ENCODE assay signal across 14 cellular contexts in the genomic region with DNA sequence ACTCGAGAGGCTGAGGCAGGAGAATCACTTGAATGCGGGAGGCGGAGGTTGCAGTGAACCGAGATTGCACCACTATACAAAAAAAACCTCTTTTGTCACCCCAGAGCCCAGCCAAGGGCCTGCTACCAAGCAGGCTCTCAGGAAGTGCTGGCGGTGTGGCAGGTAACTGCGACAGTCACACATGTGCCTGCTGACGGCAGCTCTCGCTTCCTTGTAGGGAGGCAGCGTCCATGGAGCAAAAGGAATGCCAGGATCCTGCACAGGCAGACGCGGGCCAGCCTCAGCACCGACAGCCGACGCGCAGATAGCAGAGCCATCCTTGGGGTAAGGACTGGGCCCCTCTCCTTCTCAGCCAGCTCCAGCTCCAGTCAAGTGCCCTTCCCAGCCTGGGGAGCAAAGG. TPM values are rescaled to one million over a fixed set of nuclear protein-coding genes. Genes with fewer than 3 reads are reported as not detected.
DNase-seq lines count a peak whose midpoint lies in the region; ATAC-seq and TF ChIP-seq lines count a peak whose summit lies in the region.
"Had no signal": no experiment of that assay in that cellular context is flagged by ENCODE, and none has a peak within 500 bp of the region (broad histone marks: within the 10 kb centered on the region; RNA-seq: fewer than 3 reads in every experiment).

No MANE protein-coding gene starts in this region.

- H3K23ac ChIP-seq in mesenchymal stem cell (ENCODE audit: low read length in 2 of 2), result no peak overlapping the region

- H3K9me3 ChIP-seq in mesenchymal stem cell (ENCODE audit: control insufficient read depth, low read length), result no peaks in the 10 kb centered on the region
- no peaks in the 10 kb centered on the region for H3K9me3 ChIP-seq in thoracic aorta
- H3K9me3 ChIP-seq in A673 (ENCODE audit: low read depth, low read length, poor library complexity, severe bottlenecking), result no peaks in the 10 kb centered on the region

- peak overlapping the region; percentile 47 for H3K27ac Mint-ChIP-seq in activated T-helper 2 cell treated with anti-CD3 and anti-CD28 coated beads, Interferon-gamma antibody, Interleukin-2, Interleukin-4, amounts not matched to agents 10 μg/mL and 5 μg/mL and 100 μg/mL, durations not matched to agents 14 hours and 24 hours and 36 hours

- no peak for DNase-seq in activated T-cell treated with anti-CD3 and anti-CD28 coated beads, Interleukin-2, amount 50 U/mL, for 4 hours
- DNase-seq in activated T-cell treated with anti-CD3 and anti-CD28 coated beads for 4 hours, result no peak
- DNase-seq in activated T-helper 2 cell treated with anti-CD3 and anti-CD28 coated beads, Interferon-gamma antibody, Interleukin-2, Interleukin-4, amounts not matched to agents 10 μg/mL and 5 μg/mL and 100 μg/mL, durations not matched to agents 14 hours and 24 hours and 36 hours (ENCODE audit: low spot score), result no peak
- DNase-seq in mesenchymal stem cell, result no peak
- DNase-seq in thoracic aorta (ENCODE audit: low spot score), result no peak
- DNase-seq in RKO (ENCODE audit: low spot score), result no peak
- DNase-seq in DMS153 (lab: John Stamatoyannopoulos, UW), result no peak
- DNase-seq in A673 (ENCODE audit: low spot score), result no peak
- DNase-seq: activated effector memory CD4-positive, alpha-beta T cell treated with anti-CD3 and anti-CD28 coated beads, Interleukin-2, amount 50 U/mL, for 16 hours; NCI-H1417; NCI-H69; SHP77 had no signal

- no peak overlapping the region for H3K4me2 ChIP-seq in mesenchymal stem cell (ENCODE audit: low read length, poor library complexity, severe bottlenecking)

- 96% methylated on average over 15 of the region's 15 CpGs for WGBS in mesenchymal stem cell

- H3K27ac ChIP-seq in mesenchymal stem cell (ENCODE audit: low read length, poor library complexity, severe bottlenecking), result no peak overlapping the region
- peak overlapping the region; percentile 15 to 32 for H3K27ac ChIP-seq in thoracic aorta
- H3K27ac ChIP-seq in A673 (ENCODE audit: low read depth, low read length, poor library complexity, severe bottlenecking), result no peak overlapping the region
- H3K27ac ChIP-seq: VCaP had no signal

- TF ChIP-seq CTCF in thoracic aorta (IDR thresholded peaks at IDR 0.05), result no peak
- no peak for TF ChIP-seq CTCF in A673 (conservative IDR thresholded peaks at IDR 0.05; ENCODE audit: low read depth, low read length)

- H3K4me3 Mint-ChIP-seq in activated T-cell treated with anti-CD3 and anti-CD28 coated beads, Interleukin-2, amount 50 U/mL, for 4 hours, result peak overlapping the region; percentile 48
- no peak overlapping the region for H3K4me3 Mint-ChIP-seq in activated T-helper 2 cell treated with anti-CD3 and anti-CD28 coated beads, Interferon-gamma antibody, Interleukin-2, Interleukin-4, amounts not matched to agents 10 μg/mL and 5 μg/mL and 100 μg/mL, durations not matched to agents 14 hours and 24 hours and 36 hours (ENCODE audit: low read depth)

- intact Hi-C loops in activated T-helper 2 cell treated with anti-CD3 and anti-CD28 coated beads, Interferon-gamma antibody, Interleukin-2, Interleukin-4, amounts not matched to agents 10 μg/mL and 5 μg/mL and 100 μg/mL, durations not matched to agents 14 hours and 24 hours and 36 hours (cut with micrococcal nuclease), result no loop called here
- intact Hi-C loops in A673 (cut with micrococcal nuclease; ENCODE audit: unreplicated experiment), result no loop called here

- no peaks in the 10 kb centered on the region for H3K27me3 Mint-ChIP-seq in activated T-cell treated with anti-CD3 and anti-CD28 coated beads, Interleukin-2, amount 50 U/mL, for 4 hours (ENCODE audit: low read depth)
- no peaks in the 10 kb centered on the region for H3K27me3 Mint-ChIP-seq in activated T-helper 2 cell treated with anti-CD3 and anti-CD28 coated beads, Interferon-gamma antibody, Interleukin-2, Interleukin-4, amounts not matched to agents 10 μg/mL and 5 μg/mL and 100 μg/mL, durations not matched to agents 14 hours and 24 hours and 36 hours (ENCODE audit: low read depth)

- H3K36me3 Mint-ChIP-seq in activated T-cell treated with anti-CD3 and anti-CD28 coated beads, Interleukin-2, amount 50 U/mL, for 4 hours (ENCODE audit: insufficient read depth), result peaks cover 17% of the 10 kb centered on the region
- peaks cover 54% of the 10 kb centered on the region for H3K36me3 Mint-ChIP-seq in activated T-helper 2 cell treated with anti-CD3 and anti-CD28 coated beads, Interferon-gamma antibody, Interleukin-2, Interleukin-4, amounts not matched to agents 10 μg/mL and 5 μg/mL and 100 μg/mL, durations not matched to agents 14 hours and 24 hours and 36 hours (ENCODE audit: low read depth)

- H3K4me1 ChIP-seq in mesenchymal stem cell (ENCODE audit: control insufficient read depth, insufficient read depth, low read depth, low read length), result peaks cover 34% of the 10 kb centered on the region
- peaks cover 28 to 75% of the 10 kb centered on the region in 2 donors for H3K4me1 ChIP-seq in thoracic aorta (ENCODE audit: control insufficient read depth in 1 of 2, low read depth in 2 of 2)
- H3K4me1 ChIP-seq in A673 (ENCODE audit: insufficient read depth, low read length, poor library complexity, severe bottlenecking), result peaks cover 9% of the 10 kb centered on the region

- H3K79me1 ChIP-seq in mesenchymal stem cell (replicated peaks; ENCODE audit: low read length, poor library complexity, severe bottlenecking), result peaks cover 21% of the 10 kb centered on the region

- H2AFZ ChIP-seq in mesenchymal stem cell (ENCODE audit: low read depth, low read length), result no peak overlapping the region

- H2BK120ac ChIP-seq in mesenchymal stem cell (ENCODE audit: low read depth, low read length), result no peak overlapping the region

- BruUV-seq in A673 (replicated peaks; lab: Mats Ljungman, UMichigan), result no TSS peak

- H3K4me3 ChIP-seq in mesenchymal stem cell (ENCODE audit: insufficient read depth in 1 of 2, low read depth in 1 of 2, low read length in 2 of 2), result no peak overlapping the region
- H3K4me3 ChIP-seq in thoracic aorta, result no peak overlapping the region
- no peak overlapping the region for H3K4me3 ChIP-seq in A673 (ENCODE audit: low read depth, low read length, poor library complexity, severe bottlenecking)

- POLR2A ChIA-PET in A673 (lab: Charles Lee; ENCODE audit: low non-redundant PET), result no interaction called here

- CTCF ChIA-PET in A673 (lab: Charles Lee), result no interaction called here

- peak overlapping the region; percentile 34 for H4K91ac ChIP-seq in mesenchymal stem cell (ENCODE audit: low read length)

- no peak overlapping the region for H2BK5ac ChIP-seq in mesenchymal stem cell (ENCODE audit: low read depth, low read length, poor library complexity, severe bottlenecking)

- no peak overlapping the region for H2AK5ac ChIP-seq in mesenchymal stem cell (ENCODE audit: low read length, severe bottlenecking)

- no peak overlapping the region for H2BK15ac ChIP-seq in mesenchymal stem cell (ENCODE audit: low read depth, poor library complexity, severe bottlenecking)

- no peak overlapping the region for H4K8ac ChIP-seq in mesenchymal stem cell (ENCODE audit: low read length)

- ATAC-seq in activated T-cell treated with anti-CD3 and anti-CD28 coated beads, Interleukin-2, amount 50 U/mL, for 4 hours, result no peak
- no peak for ATAC-seq in thoracic aorta (ENCODE audit: insufficient number of reproducible peaks, low FRiP score, low read depth)
- ATAC-seq: left lobe of liver had no signal

- no peak overlapping the region for H3K4ac ChIP-seq in mesenchymal stem cell (ENCODE audit: low read depth in 1 of 2, low read length in 2 of 2)

- no peak overlapping the region for H2BK12ac ChIP-seq in mesenchymal stem cell (ENCODE audit: low read length in 2 of 2)

- no peaks in the 10 kb centered on the region for H3K27me3 ChIP-seq in mesenchymal stem cell (ENCODE audit: control insufficient read depth in 1 of 2, insufficient read depth in 1 of 2, low read length in 2 of 2)
- H3K27me3 ChIP-seq in thoracic aorta (replicated peaks; ENCODE audit: insufficient read depth), result no peaks in the 10 kb centered on the region
- H3K27me3 ChIP-seq in A673 (replicated peaks; ENCODE audit: insufficient read depth, low read depth, low read length, poor library complexity), result no peaks in the 10 kb centered on the region

- no peak overlapping the region for H3K14ac ChIP-seq in mesenchymal stem cell (ENCODE audit: low read length in 2 of 2)

- H3K36me3 ChIP-seq in mesenchymal stem cell (ENCODE audit: control insufficient read depth in 1 of 2, insufficient read depth in 2 of 2, low read depth in 1 of 2, low read length in 2 of 2) (peaks cover 38 to 46% of the 10 kb centered on the region in 2 experiments), thoracic aorta (peaks cover 27% of the 10 kb centered on the region), A673 (ENCODE audit: insufficient read depth, low read length, poor library complexity, severe bottlenecking) (peaks cover 18% of the 10 kb centered on the region)

- peaks cover 56% of the 10 kb centered on the region for H3K4me1 Mint-ChIP-seq in activated T-cell treated with anti-CD3 and anti-CD28 coated beads, Interleukin-2, amount 50 U/mL, for 4 hours (ENCODE audit: low read depth)
- H3K4me1 Mint-ChIP-seq in activated T-helper 2 cell treated with anti-CD3 and anti-CD28 coated beads, Interferon-gamma antibody, Interleukin-2, Interleukin-4, amounts not matched to agents 10 μg/mL and 5 μg/mL and 100 μg/mL, durations not matched to agents 14 hours and 24 hours and 36 hours (ENCODE audit: low read depth), result peaks cover 34% of the 10 kb centered on the region

- H3K9ac ChIP-seq in mesenchymal stem cell (ENCODE audit: low read length), result no peak overlapping the region

- H3K18ac ChIP-seq in mesenchymal stem cell (ENCODE audit: low read depth in 1 of 2, low read length in 2 of 2), result no peak overlapping the region

- H3K9me3 Mint-ChIP-seq in activated T-cell treated with anti-CD3 and anti-CD28 coated beads, Interleukin-2, amount 50 U/mL, for 4 hours, result no peaks in the 10 kb centered on the region
- H3K9me3 Mint-ChIP-seq in activated T-helper 2 cell treated with anti-CD3 and anti-CD28 coated beads, Interferon-gamma antibody, Interleukin-2, Interleukin-4, amounts not matched to agents 10 μg/mL and 5 μg/mL and 100 μg/mL, durations not matched to agents 14 hours and 24 hours and 36 hours, result no peaks in the 10 kb centered on the region

RNA-seq across cellular contexts. Expression of a gene that starts 3.9 kb away (rescaled TPM):
- 10 to 100 TPM; 22.6 to 24.0 (median 23.6) TPM for total RNA-seq in activated T-cell treated with anti-CD3 and anti-CD28 coated beads, Interleukin-2, amount 50 U/mL, for 4 hours
- total RNA-seq in activated T-helper 2 cell treated with anti-CD3 and anti-CD28 coated beads, Interferon-gamma antibody, Interleukin-2, Interleukin-4, amounts not matched to agents 10 μg/mL and 5 μg/mL and 100 μg/mL, durations not matched to agents 14 hours and 24 hours and 36 hours, result 24.9 and 25.4 TPM in 2 replicates
- 45.4 TPM for polyA plus RNA-seq in mesenchymal stem cell (2013, experiment 1 of 2)
- polyA plus RNA-seq in mesenchymal stem cell (2013, experiment 2 of 2), result 46.0 TPM
- total RNA-seq in thoracic aorta (100 to 1,000 TPM; 125 to 161 TPM), A673 (2021) (53.6 and 56.8 TPM in 2 replicates)

RNA-seq across cellular contexts. Expression of a gene that starts 4.0 kb away (rescaled TPM):
- 1 to 10 TPM; 4.7 to 5.6 (median 4.8) TPM for total RNA-seq in activated T-cell treated with anti-CD3 and anti-CD28 coated beads, Interleukin-2, amount 50 U/mL, for 4 hours
- total RNA-seq in activated T-helper 2 cell treated with anti-CD3 and anti-CD28 coated beads, Interferon-gamma antibody, Interleukin-2, Interleukin-4, amounts not matched to agents 10 μg/mL and 5 μg/mL and 100 μg/mL, durations not matched to agents 14 hours and 24 hours and 36 hours, result 13.6 and 14.0 TPM in 2 replicates
- 5.2 TPM for polyA plus RNA-seq in mesenchymal stem cell (2013, experiment 1 of 2)
- polyA plus RNA-seq in mesenchymal stem cell (2013, experiment 2 of 2), result 5.6 TPM
- total RNA-seq in thoracic aorta (10 to 100 TPM in 1 of 2 donors, 1 to 10 TPM in 1; 5.4 to 14.2 TPM), A673 (2021) (17.9 and 20.1 TPM in 2 replicates)

RNA-seq across cellular contexts. Expression of a gene that starts 35.0 kb away (rescaled TPM):
- total RNA-seq in activated T-cell treated with anti-CD3 and anti-CD28 coated beads, Interleukin-2, amount 50 U/mL, for 4 hours, result under 1 TPM in 1 of 3 donors, not detected in 2; 0.20 TPM
- 0.44 and 0.68 TPM in 2 replicates for total RNA-seq in activated T-helper 2 cell treated with anti-CD3 and anti-CD28 coated beads, Interferon-gamma antibody, Interleukin-2, Interleukin-4, amounts not matched to agents 10 μg/mL and 5 μg/mL and 100 μg/mL, durations not matched to agents 14 hours and 24 hours and 36 hours
- 24.3 TPM for polyA plus RNA-seq in mesenchymal stem cell (2013, experiment 1 of 2)
- 25.0 TPM for polyA plus RNA-seq in mesenchymal stem cell (2013, experiment 2 of 2)
- 10 to 100 TPM; 21.1 to 36.3 TPM for total RNA-seq in thoracic aorta
- 6.3 and 8.0 TPM in 2 replicates for total RNA-seq in A673 (2021)

RNA-seq across cellular contexts. Expression of a gene that starts 56.2 kb away (rescaled TPM):
- total RNA-seq in activated T-cell treated with anti-CD3 and anti-CD28 coated beads, Interleukin-2, amount 50 U/mL, for 4 hours, result 100 to 1,000 TPM; 228 to 233 (median 233) TPM
- 126 and 127 TPM in 2 replicates for total RNA-seq in activated T-helper 2 cell treated with anti-CD3 and anti-CD28 coated beads, Interferon-gamma antibody, Interleukin-2, Interleukin-4, amounts not matched to agents 10 μg/mL and 5 μg/mL and 100 μg/mL, durations not matched to agents 14 hours and 24 hours and 36 hours
- 9.0 TPM for polyA plus RNA-seq in mesenchymal stem cell (2013, experiment 1 of 2)
- 8.9 TPM for polyA plus RNA-seq in mesenchymal stem cell (2013, experiment 2 of 2)
- total RNA-seq in thoracic aorta (10 to 100 TPM; 18.2 to 38.6 TPM), A673 (2021) (66.4 and 67.6 TPM in 2 replicates)

Comparison
In these comparisons a context has a peak if more than half of its experiments do, and no peak if none do; other contexts are left out.
1. H3K27ac ChIP-seq: peak in thoracic aorta (2 of 2); none in mesenchymal stem cell (single experiment) and A673 (single experiment).